Comparison of ENCODE assay signal across 19 cellular contexts in the genomic region with DNA sequence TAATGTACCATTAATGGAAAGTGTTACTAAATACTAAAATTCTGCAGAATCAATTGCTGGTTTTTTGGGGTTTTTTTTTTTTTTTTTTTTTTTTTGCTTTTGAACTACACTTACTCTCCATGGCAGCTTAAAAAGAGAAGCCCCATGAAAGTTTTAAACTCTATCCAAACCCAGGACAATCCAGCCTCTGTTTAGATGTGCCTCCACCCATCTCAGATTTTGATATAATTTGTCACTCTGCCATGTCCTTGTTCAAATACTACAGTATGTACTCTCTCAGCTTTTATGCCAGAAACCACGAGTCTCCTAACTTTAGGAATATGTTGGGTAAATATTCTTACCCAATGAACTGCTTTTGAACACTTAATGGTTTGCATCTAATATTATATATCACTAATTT.
DNase-seq lines count a peak whose midpoint lies in the region; ATAC-seq lines count a peak whose summit lies in the region.
"Had no signal": no experiment of that assay in that cellular context is flagged by ENCODE, and none has a peak within 500 bp of the region (broad histone marks: within the 10 kb centered on the region; RNA-seq: fewer than 3 reads in every experiment).

No MANE protein-coding gene starts in this region.

- intact Hi-C loops in left ventricle myocardium superior (cut with micrococcal nuclease) (no loop called here), Right ventricle myocardium superior (cut with DNase I) (no loop called here)

- DNase-seq in left ventricle myocardium superior (no peak), Right ventricle myocardium superior (no peak), COLO829 (ENCODE audit: low spot score) (peak; percentile 18), foreskin melanocyte (peak; percentile 4), UCSD-AML1 (lab: John Stamatoyannopoulos, UW; ENCODE audit: unreplicated experiment) (no peak)
- no peak for DNase-seq in activated CD4-positive, alpha-beta T cell treated with anti-CD3 and anti-CD28 coated beads for 4 hours
- DNase-seq: 8988T; AML-193; CD4-positive, alpha-beta T cell; CD8-positive, alpha-beta T cell; COR-L47; DMS 273 treated with DMSO at 0.1 percent for 48 hours; DMS153; DMS53; DMS79; DND-41; EL; GDM1 had no signal

- ATAC-seq in left ventricle myocardium superior (peak; percentile 31), Right ventricle myocardium superior (ENCODE audit: poor library complexity) (no peak)
- ATAC-seq: CD8-positive, alpha-beta T cell; GM12878 had no signal

Comparison
In these comparisons a context has a peak if more than half of its experiments do, and no peak if none do; other contexts are left out.
1. DNase-seq: peak in COLO829 (single experiment) and foreskin melanocyte (single experiment); none in left ventricle myocardium superior (single experiment), Right ventricle myocardium superior (single experiment), activated CD4-positive, alpha-beta T cell treated with anti-CD3 and anti-CD28 coated beads for 4 hours (0 of 2) and UCSD-AML1 (single experiment).